ENCODE assay signal across 8 cellular contexts in genomic region chr10:113058175-113058961, GRCh38.
DNase-seq lines count a peak whose midpoint lies in the region; ATAC-seq lines count a peak whose summit lies in the region.

No MANE protein-coding gene starts in this region.

- peak overlapping the region; percentile 1 for H3K9ac ChIP-seq in mucosa of stomach (ENCODE audit: low read length)

- peaks cover 77% of the 10 kb centered on the region for H3K4me1 ChIP-seq in mucosa of stomach (ENCODE audit: control insufficient read depth, insufficient read depth, low read length)

- ATAC-seq in HG02840 (IDR thresholded peaks at IDR 0.05; ENCODE audit: low FRiP score, unreplicated experiment) = no peak
- ATAC-seq in GM21576 (IDR thresholded peaks at IDR 0.05; ENCODE audit: unreplicated experiment) = no peak

- no peaks in the 10 kb centered on the region for H3K36me3 ChIP-seq in mucosa of stomach (ENCODE audit: control insufficient read depth, insufficient read depth, low read length)

- DNase-seq in Ammon's horn (ENCODE audit: low spot score) = peak; percentile 40
- DNase-seq in NCI-H2107 (lab: John Stamatoyannopoulos, UW) = peak; percentile 5
- DNase-seq in dermis blood vessel endothelial cell = peak; percentile 53
- no peak for DNase-seq in 8988T
- no peak for DNase-seq in HUDEP-2 (lab: John Stamatoyannopoulos, UW; ENCODE audit: unreplicated experiment in 76 of 76)

- no peak overlapping the region for H3K4me3 ChIP-seq in mucosa of stomach (ENCODE audit: low read length)

- no peaks in the 10 kb centered on the region for H3K27me3 ChIP-seq in mucosa of stomach (ENCODE audit: control insufficient read depth, insufficient read depth, low read length)

- H3K9me3 ChIP-seq in mucosa of stomach (ENCODE audit: control insufficient read depth, low read length) = no peaks in the 10 kb centered on the region

Comparison
In these comparisons a context has a peak if more than half of its experiments do, and no peak if none do; other contexts are left out.
1. DNase-seq: peak in Ammon's horn (single experiment), NCI-H2107 (single experiment) and dermis blood vessel endothelial cell (single experiment); none in 8988T (single experiment) and HUDEP-2 (0 of 76).